Comparison of ENCODE assay signal across 8 cellular contexts in the genomic region with DNA sequence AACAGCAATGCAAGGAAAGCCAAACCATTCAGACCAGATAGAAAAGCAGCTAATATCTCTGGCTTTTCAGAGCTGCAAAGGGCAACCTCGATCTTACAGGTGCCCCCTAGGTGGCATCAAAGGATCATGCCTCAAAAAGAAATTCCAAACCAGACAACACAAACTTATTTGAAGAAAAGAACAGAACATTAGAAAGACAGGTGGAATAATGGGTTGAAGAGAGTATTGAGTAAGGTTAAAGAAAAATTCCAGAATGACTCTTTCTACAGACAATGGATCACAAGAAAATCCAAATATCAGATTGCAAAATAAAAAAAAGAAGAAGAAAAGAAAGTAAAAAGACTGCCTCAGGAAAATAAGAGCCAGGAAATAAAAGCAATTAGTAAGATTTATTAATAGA.
DNase-seq lines count a peak whose midpoint lies in the region; ATAC-seq and TF ChIP-seq lines count a peak whose summit lies in the region.

No MANE protein-coding gene starts in this region.

- intact Hi-C loops in Right ventricle myocardium inferior (cut with DNase I), result loop anchor here (5.0 to 10.0 kb wide), 2 partner anchors 270 to 597 kb away; no protein-coding TSS in a partner anchor

- H2AFZ ChIP-seq in hepatocyte, result no peak overlapping the region

- TF ChIP-seq POLR2A in upper lobe of left lung (IDR thresholded peaks at IDR 0.05), result no peak

- no peaks in the 10 kb centered on the region for H3K9me2 ChIP-seq in hepatocyte (replicated peaks; ENCODE audit: insufficient read depth)

- H3K36me3 Mint-ChIP-seq in T-helper 17 cell (ENCODE audit: low read depth), result peaks cover 8% of the 10 kb centered on the region

- H3K27ac ChIP-seq in hepatocyte, result no peak overlapping the region
- H3K27ac ChIP-seq in upper lobe of left lung, result no peak overlapping the region

- TF ChIP-seq CTCF in AG09319 (IDR thresholded peaks at IDR 0.05; ENCODE audit: low read depth, low read length), result peak; percentile 23
- peak; percentile 20 for TF ChIP-seq CTCF in GM20000 (IDR thresholded peaks at IDR 0.05; ENCODE audit: extremely low read depth, missing control alignments)
- TF ChIP-seq CTCF in hepatocyte (IDR thresholded peaks at IDR 0.05; ENCODE audit: poor library complexity), result peak; percentile 71
- TF ChIP-seq CTCF in upper lobe of left lung (IDR thresholded peaks at IDR 0.05), result peak in 5 of 6 experiments; percentile 26 to 46 (median 34)

- H3K4me3 ChIP-seq in hepatocyte (no peak overlapping the region), upper lobe of left lung (no peak overlapping the region)

- H3K36me3 ChIP-seq in hepatocyte (replicated peaks; ENCODE audit: insufficient read depth, low read depth), result no peaks in the 10 kb centered on the region
- H3K36me3 ChIP-seq in upper lobe of left lung, result no peaks in the 10 kb centered on the region

- no peak overlapping the region for H3K4me3 Mint-ChIP-seq in T-helper 17 cell

- H3K9me3 ChIP-seq in hepatocyte (ENCODE audit: low read depth) (no peaks in the 10 kb centered on the region), upper lobe of left lung (no peaks in the 10 kb centered on the region), T-helper 17 cell (ENCODE audit: control insufficient read depth, low read length, poor library complexity, severe bottlenecking) (no peaks in the 10 kb centered on the region)

- no peaks in the 10 kb centered on the region for H4K20me1 ChIP-seq in hepatocyte (ENCODE audit: insufficient read depth, poor library complexity, severe bottlenecking)

- H3K79me2 ChIP-seq in hepatocyte, result no peaks in the 10 kb centered on the region

- H3K27ac Mint-ChIP-seq in T-helper 17 cell, result no peak overlapping the region

- H3K4me1 ChIP-seq in hepatocyte (ENCODE audit: insufficient read depth) (no peaks in the 10 kb centered on the region), upper lobe of left lung (peaks cover 0 to 3% (median 0%) of the 10 kb centered on the region in 4 donors)

- no peak for DNase-seq in AG09319 (ENCODE audit: extremely low read depth, low read depth)
- DNase-seq in GM20000 (ENCODE audit: low spot score), result no peak
- peak; percentile 47 for DNase-seq in hepatocyte (ENCODE audit: low spot score)
- no peak for DNase-seq in upper lobe of left lung
- DNase-seq in activated CD4-positive, alpha-beta T cell treated with anti-CD3 and anti-CD28 coated beads, Interleukin-2, amount 50 U/mL, for 1 hour, result no peak
- no peak for DNase-seq in T-helper 17 cell
- DNase-seq in Right ventricle myocardium inferior (ENCODE audit: missing footprints), result no peak

- no peaks in the 10 kb centered on the region for H3K27me3 Mint-ChIP-seq in T-helper 17 cell

- ATAC-seq in SK-N-SH treated with all-trans-retinoic acid at 6 μM for 48 hours (no peak), upper lobe of left lung (ENCODE audit: low FRiP score in 2 of 2) (no peak), T-helper 17 cell (no peak), Right ventricle myocardium inferior (no peak)

- peaks cover 26% of the 10 kb centered on the region for H3K4me1 Mint-ChIP-seq in T-helper 17 cell

- WGBS in hepatocyte (ENCODE audit: low lambda C conversion rate, missing lambda C conversion rate), result 17% methylated on average over 1 of the region's 1 CpG
- 20 to 32% methylated on average over 1 of the region's 1 CpG for WGBS in upper lobe of left lung, 2 donors

- no peak for TF ChIP-seq EP300 in upper lobe of left lung (IDR thresholded peaks at IDR 0.05)

- H3K27me3 ChIP-seq in hepatocyte (no peaks in the 10 kb centered on the region), upper lobe of left lung (no peaks in the 10 kb centered on the region)

- no peak overlapping the region for H3K4me2 ChIP-seq in hepatocyte

TF ChIP-seq in SK-N-SH treated with all-trans-retinoic acid at 6 μM for 48 hours, 23 proteins besides CTCF, POLR2A, EP300 and RAD21:
- TF ChIP-seq GLIS3 (CRISPR knock-in tag; IDR thresholded peaks at IDR 0.05) (no peak), SNAI2 (CRISPR knock-in tag; IDR thresholded peaks at IDR 0.05) (0 out of 2 replicates have a peak, but pooled peaks have one; percentile 61), TCF4 (CRISPR knock-in tag; IDR thresholded peaks at IDR 0.05; ENCODE audit: borderline replicate concordance) (no peak)
TF ChIP-seq in SK-N-SH treated with all-trans-retinoic acid at 6 μM for 48 hours: peak in this region for 1.

Comparison
In these comparisons a context has a peak if more than half of its experiments do, and no peak if none do; other contexts are left out.
1. CTCF ChIP-seq: peak in every context shown above with its lines; median percentile 71 in hepatocyte; 34 in upper lobe of left lung; 23 in AG09319; 20 in GM20000.